ENCODE assay signal across 9 cellular contexts in the genomic region with DNA sequence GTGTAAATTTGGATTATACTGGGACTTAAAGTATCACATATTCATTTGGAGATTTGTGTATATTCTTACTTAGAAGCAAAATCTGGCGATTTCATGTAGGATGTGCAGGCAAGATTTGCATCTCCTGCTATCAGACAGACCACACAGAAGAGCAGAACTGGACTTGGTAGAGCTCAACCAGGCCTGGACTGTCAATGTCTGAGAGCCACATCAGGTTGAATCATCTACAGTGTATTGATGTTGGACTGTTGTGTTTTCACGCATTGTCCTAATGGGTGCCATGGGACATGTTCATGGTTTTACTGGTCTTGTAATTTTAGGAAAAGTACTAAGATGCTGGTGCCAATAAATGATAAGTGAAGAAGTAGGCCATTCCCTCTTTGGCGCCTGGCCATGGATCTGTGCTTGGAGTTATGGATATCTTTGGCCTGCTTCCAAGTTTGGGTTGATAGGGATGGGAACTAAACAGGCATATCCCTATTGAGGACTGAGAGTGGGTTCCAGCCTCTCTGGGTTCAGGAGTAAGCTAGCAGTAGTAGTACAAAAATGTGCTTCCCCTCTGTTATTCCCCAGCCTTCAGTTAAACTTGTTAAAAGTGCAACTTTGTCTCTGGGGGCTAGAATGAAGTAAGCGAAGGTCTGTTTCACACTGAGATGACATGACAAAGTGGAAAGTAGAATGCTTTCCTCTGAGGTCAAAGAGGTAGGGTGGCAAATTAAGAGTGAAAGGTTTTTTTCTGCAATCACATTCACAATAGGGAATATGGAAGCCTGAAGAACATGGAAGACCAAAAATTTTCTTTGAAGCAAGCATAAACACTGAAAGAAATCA. TPM values are rescaled to one million over a fixed set of nuclear protein-coding genes. Genes with fewer than 3 reads are reported as not detected.
DNase-seq lines count a peak whose midpoint lies in the region; ATAC-seq and TF ChIP-seq lines count a peak whose summit lies in the region.
"Had no signal": no experiment of that assay in that cellular context is flagged by ENCODE, and none has a peak within 500 bp of the region (broad histone marks: within the 10 kb centered on the region; RNA-seq: fewer than 3 reads in every experiment).

No MANE protein-coding gene starts in this region.

- no peak for TF ChIP-seq CTCF in prostate gland (IDR thresholded peaks at IDR 0.05)

- no peak for DNase-seq in prostate gland (ENCODE audit: low spot score)
- no peak for DNase-seq in stimulated activated CD4-positive, alpha-beta T cell treated with anti-CD3 and anti-CD28 coated beads, Interleukin-1b, Interleukin-23, amount 100 ng/mL, for 48 hours
- DNase-seq in ACHN = no peak
- DNase-seq in NCI-H1694 (lab: John Stamatoyannopoulos, UW) = no peak
- DNase-seq: upper lobe of right lung had no signal

- in situ Hi-C loops in ACHN (cut with HindIII; ENCODE audit: low pct_ligation_motif_present, low pct_unique_long_range_greater_than_20kb, low sequenced_read_pairs) = no loop called here

- H3K27ac ChIP-seq in layer of hippocampus (ENCODE audit: low read depth, low read length) (peak overlapping the region; percentile 1), prostate gland (no peak overlapping the region)
- H3K27ac ChIP-seq: upper lobe of right lung had no signal

- intact Hi-C loops in prostate gland (cut with DNase I) = no loop called here

- no peaks in the 10 kb centered on the region for H3K4me1 ChIP-seq in prostate gland (replicated peaks)

- no peaks in the 10 kb centered on the region for H3K9me3 ChIP-seq in prostate gland
- H3K9me3 ChIP-seq: upper lobe of right lung had no signal

- TF ChIP-seq POLR2A in prostate gland (IDR thresholded peaks at IDR 0.05) = no peak

- 91% methylated on average over 4 of the region's 4 CpGs for WGBS in prostate gland

- no peaks in the 10 kb centered on the region for H3K36me3 ChIP-seq in prostate gland
- H3K36me3 ChIP-seq: upper lobe of right lung had no signal

- H3K27me3 ChIP-seq in layer of hippocampus (ENCODE audit: control insufficient read depth, insufficient read depth, low read length) = no peaks in the 10 kb centered on the region
- peaks cover 2% of the 10 kb centered on the region for H3K27me3 ChIP-seq in prostate gland (replicated peaks; ENCODE audit: insufficient read depth)
- H3K27me3 ChIP-seq: upper lobe of right lung had no signal

- ATAC-seq in GM18870 (IDR thresholded peaks at IDR 0.05; ENCODE audit: unreplicated experiment) = peak; percentile 54
- peak; percentile 70 for ATAC-seq in GM21825 (IDR thresholded peaks at IDR 0.05; ENCODE audit: unreplicated experiment)
- peak; percentile 52 for ATAC-seq in HG03571 (IDR thresholded peaks at IDR 0.05; ENCODE audit: unreplicated experiment)
- ATAC-seq: upper lobe of right lung had no signal

- no peak overlapping the region for H3K4me3 ChIP-seq in prostate gland
- H3K4me3 ChIP-seq: upper lobe of right lung had no signal

RNA-seq across cellular contexts. Expression of gene NEMP2, which starts 49.2 kb away (rescaled TPM):
- 10 to 100 TPM in 1 of 2 donors, 1 to 10 TPM in 1; 4.6 to 14.0 TPM for total RNA-seq in prostate gland
